In genomic region chr10:61751599-61751998, GRCh38 we compare ENCODE assay signal across 9 cellular contexts.
DNase-seq lines count a peak whose midpoint lies in the region; TF ChIP-seq lines count a peak whose summit lies in the region.
"Had no signal": no experiment of that assay in that cellular context is flagged by ENCODE, and none has a peak within 500 bp of the region (broad histone marks: within the 10 kb centered on the region; RNA-seq: fewer than 3 reads in every experiment).

No MANE protein-coding gene starts in this region.

- H3K9me3 ChIP-seq in SJCRH30 (replicated peaks) (no peaks in the 10 kb centered on the region), muscle layer of duodenum (ENCODE audit: control insufficient read depth in 1 of 2, low read length in 2 of 2) (no peaks in the 10 kb centered on the region)

- DNase-seq in GM12865 (ENCODE audit: low read depth), result peak; percentile 1
- DNase-seq in HCEC 1CT, result peak; percentile 16
- no peak for DNase-seq in SJCRH30
- DNase-seq in NCI-H146 treated with DMSO at 0.1 percent for 48 hours (lab: John Stamatoyannopoulos, UW; ENCODE audit: unreplicated experiment), result no peak
- DNase-seq in NCI-H2171 (lab: John Stamatoyannopoulos, UW), result no peak
- no peak for DNase-seq in NCI-H1417 treated with DMSO at 0.1 percent for 48 hours (lab: John Stamatoyannopoulos, UW)
- DNase-seq in C1 segment of cervical spinal cord (lab: John Stamatoyannopoulos, UW), result no peak

- H3K27me3 ChIP-seq in SJCRH30, result no peaks in the 10 kb centered on the region
- no peaks in the 10 kb centered on the region for H3K27me3 ChIP-seq in muscle layer of duodenum (ENCODE audit: low read depth, low read length)
- H3K27me3 ChIP-seq: brain microvascular endothelial cell had no signal

- peak overlapping the region; percentile 22; the same call in 1 of the 2 replicates for H3K27ac ChIP-seq in SJCRH30
- peak overlapping the region; percentile 60 for H3K27ac ChIP-seq in muscle layer of duodenum (ENCODE audit: low read length)

- H3K4me3 ChIP-seq in GM12865 (ENCODE audit: low read depth, low read length), result no peak overlapping the region
- H3K4me3 ChIP-seq in SJCRH30, result no peak overlapping the region
- no peak overlapping the region for H3K4me3 ChIP-seq in muscle layer of duodenum (ENCODE audit: low read depth in 1 of 2, low read length in 2 of 2)

- H3K36me3 ChIP-seq in SJCRH30, result no peaks in the 10 kb centered on the region
- H3K36me3 ChIP-seq in muscle layer of duodenum (ENCODE audit: control insufficient read depth in 1 of 2, insufficient read depth in 2 of 2, low read length in 2 of 2), result no peaks in the 10 kb centered on the region
- H3K36me3 ChIP-seq: brain microvascular endothelial cell had no signal

- H3K4me1 ChIP-seq in SJCRH30 (peaks cover 13% of the 10 kb centered on the region), muscle layer of duodenum (ENCODE audit: control insufficient read depth in 1 of 2, insufficient read depth in 2 of 2, low read length in 2 of 2) (peaks cover 11 to 18% of the 10 kb centered on the region in 2 donors)

- TF ChIP-seq CTCF in GM12865 (IDR thresholded peaks at IDR 0.05; ENCODE audit: insufficient read depth, low read depth, low read length, missing control alignments), result no peak

Comparison
In these comparisons a context has a peak if more than half of its experiments do, and no peak if none do; other contexts are left out.
1. DNase-seq: peak in GM12865 (single experiment) and HCEC 1CT (single experiment); none in SJCRH30 (0 of 2), NCI-H146 treated with DMSO at 0.1 percent for 48 hours (single experiment), NCI-H2171 (single experiment), NCI-H1417 treated with DMSO at 0.1 percent for 48 hours (single experiment) and C1 segment of cervical spinal cord (0 of 14).